22 cellular contexts compared by ENCODE assay signal in the genomic region with DNA sequence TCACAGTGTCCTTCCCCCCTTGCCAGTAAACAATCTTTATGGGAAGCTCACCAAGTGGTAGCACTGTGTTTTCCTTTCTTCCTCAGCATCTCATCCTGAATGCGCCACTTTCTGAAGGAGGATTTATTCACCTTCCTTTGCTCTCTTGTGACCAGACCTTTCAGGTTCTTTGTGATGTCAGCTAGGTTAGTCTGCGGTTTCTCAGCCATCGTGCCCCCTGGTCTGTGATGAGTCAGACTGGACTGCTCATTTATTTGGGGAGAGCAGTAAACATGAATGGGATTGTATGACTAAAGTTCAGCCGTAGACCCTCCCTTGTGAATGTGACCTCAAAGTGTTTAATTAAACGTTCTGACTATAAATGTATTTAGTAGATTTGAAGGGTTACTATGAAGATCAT.
DNase-seq lines count a peak whose midpoint lies in the region; ATAC-seq and TF ChIP-seq lines count a peak whose summit lies in the region.
"Had no signal": no experiment of that assay in that cellular context is flagged by ENCODE, and none has a peak within 500 bp of the region (broad histone marks: within the 10 kb centered on the region; RNA-seq: fewer than 3 reads in every experiment).

No MANE protein-coding gene starts in this region.

- TF ChIP-seq POLR2A in transverse colon (IDR thresholded peaks at IDR 0.05) (no peak), adrenal gland (IDR thresholded peaks at IDR 0.05) (no peak)

- H3K27ac ChIP-seq in mesenchymal stem cell (ENCODE audit: low read length, poor library complexity, severe bottlenecking) (peak overlapping the region; percentile 9), transverse colon (no peak overlapping the region), adrenal gland (no peak overlapping the region)
- H3K27ac ChIP-seq: coronary artery, heart right ventricle, KMS-11, neural progenitor cell had no signal

- H3K4me1 ChIP-seq in mesenchymal stem cell (ENCODE audit: control insufficient read depth, insufficient read depth, low read depth, low read length) (peaks cover 4% of the 10 kb centered on the region), transverse colon (peaks cover 0 to 5% (median 0%) of the 10 kb centered on the region in 4 donors), adrenal gland (replicated peaks in 1 of 2) (no peaks in the 10 kb centered on the region)
- H3K4me1 ChIP-seq: neural progenitor cell had no signal

- no peak overlapping the region for H3K14ac ChIP-seq in mesenchymal stem cell (ENCODE audit: low read length in 2 of 2)

- no peak overlapping the region for H3K23ac ChIP-seq in mesenchymal stem cell (ENCODE audit: low read length in 2 of 2)

- no peak overlapping the region for H2BK15ac ChIP-seq in mesenchymal stem cell (ENCODE audit: low read depth, poor library complexity, severe bottlenecking)

- H3K4me2 ChIP-seq in mesenchymal stem cell (ENCODE audit: low read length, poor library complexity, severe bottlenecking) = no peak overlapping the region
- H3K4me2 ChIP-seq: KMS-11, neural progenitor cell had no signal

- no peak overlapping the region for H2AFZ ChIP-seq in mesenchymal stem cell (ENCODE audit: low read depth, low read length)
- H2AFZ ChIP-seq: neural progenitor cell had no signal

- no peak overlapping the region for H2AK5ac ChIP-seq in mesenchymal stem cell (ENCODE audit: low read length, severe bottlenecking)

- peaks cover 0 to 7% of the 10 kb centered on the region in 2 experiments for H3K36me3 ChIP-seq in mesenchymal stem cell (ENCODE audit: control insufficient read depth in 1 of 2, insufficient read depth in 2 of 2, low read depth in 1 of 2, low read length in 2 of 2)
- H3K36me3 ChIP-seq in transverse colon = no peaks in the 10 kb centered on the region
- no peaks in the 10 kb centered on the region for H3K36me3 ChIP-seq in adrenal gland (replicated peaks in 1 of 2)
- H3K36me3 ChIP-seq: heart right ventricle, neural progenitor cell had no signal

- no peak overlapping the region for H2BK120ac ChIP-seq in mesenchymal stem cell (ENCODE audit: low read depth, low read length)

- H2BK12ac ChIP-seq in mesenchymal stem cell (ENCODE audit: low read length in 2 of 2) = no peak overlapping the region

- H4K91ac ChIP-seq in mesenchymal stem cell (ENCODE audit: low read length) = no peak overlapping the region

- H3K27me3 ChIP-seq in mesenchymal stem cell (ENCODE audit: control insufficient read depth in 1 of 2, insufficient read depth in 1 of 2, low read length in 2 of 2) (no peaks in the 10 kb centered on the region), transverse colon (no peaks in the 10 kb centered on the region), adrenal gland (no peaks in the 10 kb centered on the region)
- H3K27me3 ChIP-seq: heart right ventricle, neural progenitor cell had no signal

- no peak overlapping the region for H3K4ac ChIP-seq in mesenchymal stem cell (ENCODE audit: low read depth in 1 of 2, low read length in 2 of 2)

- in situ Hi-C loops in transverse colon (cut with MboI; ENCODE audit: low pct_ligation_motif_present in 1 of 4, low pct_unique_long_range_greater_than_20kb in 1 of 4, low sequenced_read_pairs in 3 of 4) = no loop called here

- no peak for TF ChIP-seq EP300 in transverse colon (IDR thresholded peaks at IDR 0.05; ENCODE audit: low read depth)

- H3K4me3 ChIP-seq in mesenchymal stem cell (ENCODE audit: insufficient read depth in 1 of 2, low read depth in 1 of 2, low read length in 2 of 2) (no peak overlapping the region), transverse colon (no peak overlapping the region), adrenal gland (no peak overlapping the region)
- H3K4me3 ChIP-seq: coronary artery, heart right ventricle, neural progenitor cell had no signal

- peak; percentile 74 for DNase-seq in EL
- peak; percentile 14 for DNase-seq in LHCN-M2 (ENCODE audit: low read depth)
- peak; percentile 82 for DNase-seq in astrocyte of the hippocampus (ENCODE audit: low read depth, low spot score)
- peak; percentile 64 for DNase-seq in mesenchymal stem cell
- no peak for DNase-seq in transverse colon
- no peak for DNase-seq in adrenal gland
- DNase-seq: activated CD4-positive, alpha-beta T cell treated with anti-CD3 and anti-CD28 coated beads for 48 hours; activated CD8-positive, alpha-beta memory T cell treated with anti-CD3 and anti-CD28 coated beads, Interleukin-2, amount 10 ng/mL, durations not matched to agents 7 days and 5 days; Caco-2; endodermal cell; heart right ventricle; NCI-H1092; NCI-H2081 treated with DMSO at 0.1 percent for 48 hours; NCI-H510A; Right ventricle myocardium superior; small intestine; stimulated activated CD4-positive, alpha-beta T cell treated with anti-CD3 and anti-CD28 coated beads, Interleukin-4, amount 100 ng/mL, for 1 hour had no signal

- no peaks in the 10 kb centered on the region for H3K79me1 ChIP-seq in mesenchymal stem cell (replicated peaks; ENCODE audit: low read length, poor library complexity, severe bottlenecking)

- no peaks in the 10 kb centered on the region for H3K9me3 ChIP-seq in mesenchymal stem cell (ENCODE audit: control insufficient read depth, low read length)
- H3K9me3 ChIP-seq in transverse colon = no peaks in the 10 kb centered on the region
- H3K9me3 ChIP-seq in adrenal gland (replicated peaks in 1 of 3) = no peaks in the 10 kb centered on the region

- ATAC-seq in GM19455 (IDR thresholded peaks at IDR 0.05; ENCODE audit: unreplicated experiment) (no peak), HG03045 (IDR thresholded peaks at IDR 0.05; ENCODE audit: unreplicated experiment) (no peak)
- ATAC-seq: activated CD8-positive, alpha-beta memory T cell treated with anti-CD3 and anti-CD28 coated beads, Interleukin-2, amount 10 ng/mL, durations not matched to agents 7 days and 5 days; heart right ventricle had no signal

- intact Hi-C loops in transverse colon (cut with DNase I; ENCODE audit: low total_unique reads) = no loop called here
- intact Hi-C loops in adrenal gland (cut with DNase I) = no loop called here

- no peak overlapping the region for H2BK5ac ChIP-seq in mesenchymal stem cell (ENCODE audit: low read depth, low read length, poor library complexity, severe bottlenecking)

- H3K18ac ChIP-seq in mesenchymal stem cell (ENCODE audit: low read depth in 1 of 2, low read length in 2 of 2) = no peak overlapping the region

- WGBS in mesenchymal stem cell = 25% methylated on average over 4 of the region's 5 CpGs
- WGBS in transverse colon (ENCODE audit: low coverage in 1 of 2), 2 donors = 82 to 86% methylated on average over 5 of the region's 5 CpGs
- 79 to 89% (median 82%) methylated on average over 5 of the region's 5 CpGs for WGBS in adrenal gland, 4 donors

- H3K9ac ChIP-seq in mesenchymal stem cell (ENCODE audit: low read length) = no peak overlapping the region
- H3K9ac ChIP-seq: KMS-11, neural progenitor cell had no signal

- no peak overlapping the region for H4K8ac ChIP-seq in mesenchymal stem cell (ENCODE audit: low read length)

- TF ChIP-seq CTCF in transverse colon (IDR thresholded peaks at IDR 0.05) (no peak), adrenal gland (IDR thresholded peaks at IDR 0.05) (no peak)

Comparison
In these comparisons a context has a peak if more than half of its experiments do, and no peak if none do; other contexts are left out.
1. DNase-seq: peak in EL (single experiment), LHCN-M2 (single experiment), astrocyte of the hippocampus (single experiment) and mesenchymal stem cell (single experiment); none in transverse colon (single experiment) and adrenal gland (0 of 7).